18 cellular contexts compared by ENCODE assay signal in the genomic region with DNA sequence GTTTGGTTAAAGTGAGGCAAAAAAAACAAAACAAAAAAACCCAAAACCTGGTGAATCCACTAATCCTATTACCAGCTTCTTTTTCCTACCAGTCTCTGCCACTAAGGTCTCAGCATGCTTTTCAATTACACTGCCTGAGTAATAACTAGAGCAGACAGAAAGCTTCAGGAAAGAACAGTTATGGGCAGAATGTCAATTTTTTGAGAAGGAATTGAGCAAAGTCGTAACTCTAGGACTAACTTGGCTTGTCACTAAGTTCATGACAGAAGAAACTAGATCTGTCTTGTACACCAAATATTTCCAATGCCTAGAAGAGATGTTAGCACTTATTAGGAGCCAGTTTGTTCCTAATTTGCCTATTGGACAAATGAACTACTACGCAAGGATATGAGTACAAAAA.
"Had no signal": no experiment of that assay in that cellular context is flagged by ENCODE, and none has a peak within 500 bp of the region (broad histone marks: within the 10 kb centered on the region; RNA-seq: fewer than 3 reads in every experiment).

No MANE protein-coding gene starts in this region.

- DNase-seq: activated B cell treated with CpG ODN at 0.5 μM for 24 hours; activated CD4-positive, alpha-beta memory T cell treated with anti-CD3 and anti-CD28 coated beads for 36 hours; activated CD4-positive, alpha-beta T cell treated with anti-CD3 and anti-CD28 coated beads for 4 hours; activated T-cell treated with anti-CD3 and anti-CD28 coated beads for 4 hours; amniotic stem cell; body of pancreas; central memory CD4-positive, alpha-beta T cell; immature natural killer cell; kidney glomerular epithelial cell; natural killer cell; pancreas; SK-N-SH; stimulated activated CD4-positive, alpha-beta T cell treated with anti-CD3 and anti-CD28 coated beads, Interleukin-12 subunit alpha, Interleukin-12 subunit beta, amount 100 ng/mL, for 4 hours; stimulated activated naive CD8-positive, alpha-beta T cell treated with anti-CD3 and anti-CD28 coated beads, Interleukin-15, Interleukin-2, amounts not matched to agents 100 U/mL and 50 U/mL, for 24 hours; T-cell; trophoblast cell had no signal

- H3K9me3 ChIP-seq: body of pancreas, neutrophil, pancreas, SK-N-SH had no signal

- H3K27ac ChIP-seq: body of pancreas, neutrophil, pancreas had no signal

- H3K27me3 ChIP-seq: body of pancreas, neutrophil, pancreas had no signal

- H3K36me3 ChIP-seq: neutrophil, pancreas had no signal

- H3K4me1 ChIP-seq: body of pancreas, pancreas had no signal

- H3K4me3 ChIP-seq: body of pancreas, coronary artery, pancreas had no signal

- ATAC-seq: body of pancreas; natural killer cell; pancreas; stimulated activated naive CD8-positive, alpha-beta T cell treated with anti-CD3 and anti-CD28 coated beads, Interleukin-15, Interleukin-2, amounts not matched to agents 100 U/mL and 50 U/mL, for 24 hours; T-cell had no signal
